In the genomic region with DNA sequence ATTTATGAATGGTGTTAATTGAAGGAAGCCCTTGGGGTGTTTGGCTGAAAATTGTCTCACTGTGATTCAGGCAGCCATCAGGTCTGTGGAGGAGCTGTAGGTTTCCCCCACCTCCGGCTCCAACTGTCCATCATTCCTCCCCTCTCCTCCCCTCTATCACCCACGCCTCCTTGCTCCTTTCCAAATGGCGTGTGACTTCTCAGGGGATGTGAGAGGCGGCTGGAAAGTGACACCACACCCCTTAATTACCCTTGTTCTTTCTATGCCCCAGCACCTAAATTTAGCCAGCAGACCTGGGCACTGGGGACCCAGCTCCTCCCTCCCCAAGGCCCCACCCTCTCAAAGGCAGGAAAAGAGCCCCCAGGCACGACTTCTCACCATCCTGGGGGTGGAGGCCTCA, we compare ENCODE assay signal across 1 cellular context.
TF ChIP-seq lines count a peak whose summit lies in the region.

No MANE protein-coding gene starts in this region.

TF ChIP-seq in H1, 55 proteins besides CTCF, POLR2A, EP300 and RAD21 (continued from another document):
- TF ChIP-seq KDM4A (IDR thresholded peaks at IDR 0.05; ENCODE audit: low read depth, low read length, severe bottlenecking) (no peak), ATF3 (IDR thresholded peaks at IDR 0.05; ENCODE audit: insufficient read depth, low read depth, low read length) (no peak), RBBP5 (IDR thresholded peaks at IDR 0.05; ENCODE audit: borderline replicate concordance, low read depth, low read length) (no peak), YY1 (IDR thresholded peaks at IDR 0.05; ENCODE audit: low read depth, low read length) (no peak), RNF2 (IDR thresholded peaks at IDR 0.05; ENCODE audit: borderline replicate concordance, low read depth, low read length, missing control alignments, poor library complexity, severe bottlenecking) (no peak), SUZ12 (IDR thresholded peaks at IDR 0.05; ENCODE audit: low read length) (no peak), BACH1 (IDR thresholded peaks at IDR 0.05; ENCODE audit: low read length) (no peak)
